Comparison of ENCODE assay signal across 9 cellular contexts in genomic region chr9:35069020-35069419, GRCh38. TPM values are rescaled to one million over a fixed set of nuclear protein-coding genes. Genes with fewer than 3 reads are reported as not detected.
A peak's percentile ranks its signal among the peaks of the same experiment; 100 is the strongest.
DNase-seq lines count a peak whose midpoint lies in the region; ATAC-seq and TF ChIP-seq lines count a peak whose summit lies in the region.
"Had no signal": no experiment of that assay in that cellular context is flagged by ENCODE, and none has a peak within 500 bp of the region (broad histone marks: within the 10 kb centered on the region; RNA-seq: fewer than 3 reads in every experiment).

No MANE protein-coding gene starts in this region.

- peak overlapping the region in 2 of 3 donors; percentile 44 to 61 for H3K27ac Mint-ChIP-seq in CD4-positive, CD25-positive, alpha-beta regulatory T cell
- H3K27ac Mint-ChIP-seq in IgD-negative memory B cell (peak overlapping the region in 1 of 3 donors; percentile 49), chondrocyte (ENCODE audit: unreplicated experiment) (peak overlapping the region; percentile 68)

- no peak for DNase-seq in CD4-positive, CD25-positive, alpha-beta regulatory T cell
- DNase-seq in chondrocyte (ENCODE audit: low spot score) (no peak), NCI-H1417 treated with DMSO at 0.1 percent for 48 hours (lab: John Stamatoyannopoulos, UW) (no peak), NCI-H446 treated with DMSO at 0.1 percent for 48 hours (lab: John Stamatoyannopoulos, UW) (no peak)
- DNase-seq: NCI-H524 treated with DMSO at 0.1 percent for 48 hours had no signal

- H3K79me2 ChIP-seq in neural cell (replicated peaks; ENCODE audit: insufficient read depth, low read length) = peaks cover 60% of the 10 kb centered on the region

- H3K36me3 ChIP-seq in CD4-positive, CD25-positive, alpha-beta regulatory T cell (ENCODE audit: control insufficient read depth, insufficient read depth, low read length) = peaks cover 53% of the 10 kb centered on the region
- no peaks in the 10 kb centered on the region for H3K36me3 ChIP-seq in neural cell (ENCODE audit: insufficient read depth, low read length)

- no peaks in the 10 kb centered on the region for H3K27me3 ChIP-seq in CD4-positive, CD25-positive, alpha-beta regulatory T cell (ENCODE audit: control insufficient read depth, insufficient read depth, low read length)
- H3K27me3 ChIP-seq in neural cell (ENCODE audit: insufficient read depth, low read depth, low read length) = no peaks in the 10 kb centered on the region

- H3K4me3 ChIP-seq in CD4-positive, CD25-positive, alpha-beta regulatory T cell (ENCODE audit: low read depth, low read length) = peak overlapping the region; percentile 55
- H3K4me3 ChIP-seq in neural cell (ENCODE audit: low read length) = peak overlapping the region; percentile 18

- TF ChIP-seq CTCF in chondrocyte (IDR thresholded peaks at IDR 0.05) (no peak), neural cell (IDR thresholded peaks at IDR 0.05; ENCODE audit: poor library complexity, severe bottlenecking) (no peak)

- H3K9me2 ChIP-seq in neural cell (ENCODE audit: insufficient read depth, low read length) = no peaks in the 10 kb centered on the region

- no peaks in the 10 kb centered on the region for H3F3A ChIP-seq in neural cell (ENCODE audit: insufficient read depth, low read length, poor library complexity, severe bottlenecking)

- no peaks in the 10 kb centered on the region for H3K27me3 Mint-ChIP-seq in CD4-positive, CD25-positive, alpha-beta regulatory T cell
- H3K27me3 Mint-ChIP-seq in IgD-negative memory B cell = no peaks in the 10 kb centered on the region
- H3K27me3 Mint-ChIP-seq in chondrocyte (ENCODE audit: low read depth) = no peaks in the 10 kb centered on the region

- no peak overlapping the region for H2AFZ ChIP-seq in neural cell (ENCODE audit: low read depth, low read length)

- peaks cover 32% of the 10 kb centered on the region for H3K36me3 Mint-ChIP-seq in CD4-positive, CD25-positive, alpha-beta regulatory T cell
- H3K36me3 Mint-ChIP-seq in IgD-negative memory B cell = peaks cover 8% of the 10 kb centered on the region
- peaks cover 24% of the 10 kb centered on the region for H3K36me3 Mint-ChIP-seq in chondrocyte (ENCODE audit: low read depth)

- no peak for TF ChIP-seq RAD21 in neural cell (conservative IDR thresholded peaks at IDR 0.05)

- H3K9me3 Mint-ChIP-seq in CD4-positive, CD25-positive, alpha-beta regulatory T cell = no peaks in the 10 kb centered on the region
- H3K9me3 Mint-ChIP-seq in IgD-negative memory B cell = no peaks in the 10 kb centered on the region
- H3K9me3 Mint-ChIP-seq in chondrocyte (ENCODE audit: low read depth) = no peaks in the 10 kb centered on the region

- H3K27ac ChIP-seq in CD4-positive, CD25-positive, alpha-beta regulatory T cell (ENCODE audit: insufficient read depth, low read length, poor library complexity, severe bottlenecking) = no peak overlapping the region
- H3K27ac ChIP-seq in neural cell (ENCODE audit: low read length) = no peak overlapping the region

- H3K4me3 Mint-ChIP-seq in CD4-positive, CD25-positive, alpha-beta regulatory T cell = peak overlapping the region; percentile 75 to 98 (median 88)
- H3K4me3 Mint-ChIP-seq in IgD-negative memory B cell (peak overlapping the region; percentile 49 to 89 (median 76)), chondrocyte (ENCODE audit: unreplicated experiment) (peak overlapping the region; percentile 83)

- H3K4me2 ChIP-seq in neural cell (ENCODE audit: low read length) = no peak overlapping the region

- no peak for TF ChIP-seq EP300 in neural cell (conservative IDR thresholded peaks at IDR 0.05; ENCODE audit: poor library complexity, severe bottlenecking)

- no peaks in the 10 kb centered on the region for H3K9me3 ChIP-seq in CD4-positive, CD25-positive, alpha-beta regulatory T cell (ENCODE audit: control insufficient read depth in 2 of 2, low read length in 2 of 2)
- no peaks in the 10 kb centered on the region for H3K9me3 ChIP-seq in neural cell (ENCODE audit: low read length)

- peaks cover 14% of the 10 kb centered on the region for H4K20me1 ChIP-seq in neural cell (ENCODE audit: insufficient read depth)

- peaks cover 42% of the 10 kb centered on the region for H3K4me1 ChIP-seq in CD4-positive, CD25-positive, alpha-beta regulatory T cell (ENCODE audit: control insufficient read depth, insufficient read depth, low read length, poor library complexity, severe bottlenecking)

- ATAC-seq in CD4-positive, CD25-positive, alpha-beta regulatory T cell (ENCODE audit: low read depth in 2 of 2) = no peak
- no peak for ATAC-seq in HG02870 (IDR thresholded peaks at IDR 0.05; ENCODE audit: unreplicated experiment)
- no peak for ATAC-seq in HG03108 (IDR thresholded peaks at IDR 0.05; ENCODE audit: unreplicated experiment)

- peaks cover 15 to 71% (median 52%) of the 10 kb centered on the region in 4 donors for H3K4me1 Mint-ChIP-seq in CD4-positive, CD25-positive, alpha-beta regulatory T cell
- H3K4me1 Mint-ChIP-seq in IgD-negative memory B cell (peaks cover 37 to 45% (median 42%) of the 10 kb centered on the region in 3 donors), chondrocyte (ENCODE audit: low read depth) (peaks cover 46% of the 10 kb centered on the region)

- no peak overlapping the region for H3K9ac ChIP-seq in neural cell (ENCODE audit: low read length)

TF ChIP-seq in neural cell, 6 proteins besides CTCF, POLR2A, EP300 and RAD21:
- TF ChIP-seq REST (IDR thresholded peaks at IDR 0.05; ENCODE audit: borderline replicate concordance) = no peak
- TF ChIP-seq EZH2 (IDR thresholded peaks at IDR 0.05; ENCODE audit: borderline replicate concordance, insufficient read depth, low read length, poor library complexity, severe bottlenecking) = no peak
- TF ChIP-seq POLR2AphosphoS5 (IDR thresholded peaks at IDR 0.05) = no peak
- no peak for TF ChIP-seq SMC3 (conservative IDR thresholded peaks at IDR 0.05; ENCODE audit: poor library complexity)
- TF ChIP-seq TAF1 (IDR thresholded peaks at IDR 0.05; ENCODE audit: low read depth) = no peak
- no peak for TF ChIP-seq MXI1 (conservative IDR thresholded peaks at IDR 0.05; ENCODE audit: poor library complexity, severe bottlenecking)

RNA-seq across cellular contexts. Expression of gene VCP, which starts 3.4 kb away (rescaled TPM):
- 259 TPM for total RNA-seq in CD4-positive, CD25-positive, alpha-beta regulatory T cell
- polyA plus RNA-seq in CD4-positive, CD25-positive, alpha-beta regulatory T cell = 100 to 1,000 TPM; 205 to 260 (median 237) TPM
- polyA plus RNA-seq in IgD-negative memory B cell = 200 TPM
- total RNA-seq in chondrocyte = 247 to 360 TPM (median 254 TPM) in 3 replicates
- polyA plus RNA-seq in neural cell = 139 and 157 TPM in 2 replicates
- polyA minus RNA-seq in neural cell = 226 and 254 TPM in 2 replicates

RNA-seq across cellular contexts. Expression of gene FANCG, which starts 10.7 kb away (rescaled TPM):
- 23.7 TPM for total RNA-seq in CD4-positive, CD25-positive, alpha-beta regulatory T cell
- 10 to 100 TPM in 2 of 4 donors, 1 to 10 TPM in 2; 8.6 to 12.8 (median 9.6) TPM for polyA plus RNA-seq in CD4-positive, CD25-positive, alpha-beta regulatory T cell
- 15.9 TPM for polyA plus RNA-seq in IgD-negative memory B cell
- 14.9 to 35.2 TPM (median 16.0 TPM) in 3 replicates for total RNA-seq in chondrocyte
- polyA plus RNA-seq in neural cell = 56.0 and 70.8 TPM in 2 replicates
- 32.9 and 42.6 TPM in 2 replicates for polyA minus RNA-seq in neural cell

RNA-seq across cellular contexts. Expression of gene PIGO, which starts 27.4 kb away (rescaled TPM):
- 18.3 TPM for total RNA-seq in CD4-positive, CD25-positive, alpha-beta regulatory T cell
- polyA plus RNA-seq in CD4-positive, CD25-positive, alpha-beta regulatory T cell = 10 to 100 TPM; 22.0 to 31.5 (median 26.4) TPM
- polyA plus RNA-seq in IgD-negative memory B cell = 23.9 TPM
- total RNA-seq in chondrocyte = 25.7 to 35.3 TPM (median 26.2 TPM) in 3 replicates
- polyA plus RNA-seq in neural cell = 7.9 and 8.5 TPM in 2 replicates
- polyA minus RNA-seq in neural cell = 9.5 and 10.2 TPM in 2 replicates

RNA-seq across cellular contexts. Expression of gene STOML2, which starts 33.9 kb away (rescaled TPM):
- 35.7 TPM for total RNA-seq in CD4-positive, CD25-positive, alpha-beta regulatory T cell
- polyA plus RNA-seq in CD4-positive, CD25-positive, alpha-beta regulatory T cell = 100 to 1,000 TPM in 1 of 4 donors, 10 to 100 TPM in 3; 87.6 to 107 (median 93.7) TPM
- 89.9 TPM for polyA plus RNA-seq in IgD-negative memory B cell
- total RNA-seq in chondrocyte = 71.4 to 82.0 TPM (median 71.7 TPM) in 3 replicates
- polyA plus RNA-seq in neural cell = 98.3 and 98.5 TPM in 2 replicates
- 41.6 and 47.2 TPM in 2 replicates for polyA minus RNA-seq in neural cell

RNA-seq across cellular contexts. Expression of gene ATOSB, which starts 46.6 kb away (rescaled TPM):
- total RNA-seq in CD4-positive, CD25-positive, alpha-beta regulatory T cell = 7.2 TPM
- polyA plus RNA-seq in CD4-positive, CD25-positive, alpha-beta regulatory T cell = 1 to 10 TPM; 2.1 to 5.1 (median 3.5) TPM
- 3.5 TPM for polyA plus RNA-seq in IgD-negative memory B cell
- 39.7 to 45.7 TPM (median 43.2 TPM) in 3 replicates for total RNA-seq in chondrocyte
- polyA plus RNA-seq in neural cell = 28.9 and 34.1 TPM in 2 replicates
- polyA minus RNA-seq in neural cell = 21.2 and 23.7 TPM in 2 replicates
